Comparison of ENCODE assay signal across 1 cellular context in genomic region chr5:65229841-65230240, GRCh38.
TF ChIP-seq lines count a peak whose summit lies in the region.

No MANE protein-coding gene starts in this region.

TF ChIP-seq in SK-N-SH treated with all-trans-retinoic acid at 6 μM for 48 hours, 23 proteins besides CTCF, POLR2A, EP300 and RAD21:
- no peak for TF ChIP-seq POU6F1 (CRISPR knock-in tag; IDR thresholded peaks at IDR 0.05; ENCODE audit: borderline replicate concordance, low read depth)
- TF ChIP-seq ZNF565 (CRISPR knock-in tag; conservative IDR thresholded peaks at IDR 0.05; ENCODE audit: low read depth) = no peak
- no peak for TF ChIP-seq SNAI2 (CRISPR knock-in tag; IDR thresholded peaks at IDR 0.05)
- no peak for TF ChIP-seq ZFP3 (CRISPR knock-in tag; IDR thresholded peaks at IDR 0.05)
- no peak for TF ChIP-seq RARB (CRISPR knock-in tag; IDR thresholded peaks at IDR 0.05)
- no peak for TF ChIP-seq ZNF70 (CRISPR knock-in tag; IDR thresholded peaks at IDR 0.05)
- TF ChIP-seq ARNTL (CRISPR knock-in tag; IDR thresholded peaks at IDR 0.05; ENCODE audit: borderline replicate concordance, low read depth) = no peak
- no peak for TF ChIP-seq ZNF8 (CRISPR knock-in tag; IDR thresholded peaks at IDR 0.05)
- TF ChIP-seq TSHZ2 (CRISPR knock-in tag; IDR thresholded peaks at IDR 0.05) = no peak
- no peak for TF ChIP-seq TOX (CRISPR knock-in tag; IDR thresholded peaks at IDR 0.05; ENCODE audit: borderline replicate concordance)
- TF ChIP-seq TCF4 (CRISPR knock-in tag; IDR thresholded peaks at IDR 0.05; ENCODE audit: borderline replicate concordance) = no peak
- TF ChIP-seq ISL1 (CRISPR knock-in tag; IDR thresholded peaks at IDR 0.05) = no peak
- TF ChIP-seq PATZ1 (CRISPR knock-in tag; IDR thresholded peaks at IDR 0.05; ENCODE audit: borderline replicate concordance) = no peak
